In genomic region chr22:26479792-26480610, GRCh38 we compare ENCODE assay signal across 8 cellular contexts.
A peak's percentile ranks its signal among the peaks of the same experiment; 100 is the strongest.
DNase-seq lines count a peak whose midpoint lies in the region; ATAC-seq and TF ChIP-seq lines count a peak whose summit lies in the region.

No MANE protein-coding gene starts in this region.

- peaks cover 45% of the 10 kb centered on the region for H3K4me1 Mint-ChIP-seq in central memory CD8-positive, alpha-beta T cell
- H3K4me1 Mint-ChIP-seq in nephron, result peaks cover 59% of the 10 kb centered on the region

- no peak for TF ChIP-seq POLR2A in NB4 (IDR thresholded peaks at IDR 0.05; ENCODE audit: extremely low read depth, insufficient read length)

- H3K4me3 ChIP-seq in GM12864 (ENCODE audit: low read depth, low read length), result peak overlapping the region; percentile 55
- peak overlapping the region; percentile 76 for H3K4me3 ChIP-seq in NB4 (ENCODE audit: low read depth, low read length)

- peak overlapping the region; percentile 3 for H3K4me3 Mint-ChIP-seq in central memory CD8-positive, alpha-beta T cell
- H3K4me3 Mint-ChIP-seq in nephron, result peak overlapping the region; percentile 31 to 68 (median 52)

- peak overlapping the region; percentile 64 for H3K27ac Mint-ChIP-seq in central memory CD8-positive, alpha-beta T cell (ENCODE audit: low read depth)
- peak overlapping the region; percentile 51 to 85 (median 62) for H3K27ac Mint-ChIP-seq in nephron

- H3K27me3 Mint-ChIP-seq in central memory CD8-positive, alpha-beta T cell, result no peaks in the 10 kb centered on the region
- no peaks in the 10 kb centered on the region for H3K27me3 Mint-ChIP-seq in nephron (ENCODE audit: low read depth)

- DNase-seq in GM12864 (ENCODE audit: low read depth) (no peak), NB4 (ENCODE audit: low read depth) (peak; percentile 65), COLO829 (ENCODE audit: low spot score) (no peak), LoVo (ENCODE audit: low spot score) (no peak)
- no peak for DNase-seq in central memory CD8-positive, alpha-beta T cell (ENCODE audit: low spot score in 2 of 2)
- no peak for DNase-seq in NK-92 treated with Interleukin-12 subunit alpha and Interleukin-12 subunit beta, amount 100 ng/mL, for 24 hours (lab: John Stamatoyannopoulos, UW)
- DNase-seq in stimulated activated CD4-positive, alpha-beta T cell treated with anti-CD3 and anti-CD28 coated beads, Interleukin-4, amount 100 ng/mL, for 1 hour, result no peak

- TF ChIP-seq CTCF in GM12864 (IDR thresholded peaks at IDR 0.05; ENCODE audit: low read depth, low read length, missing control alignments) (no peak), NB4 (IDR thresholded peaks at IDR 0.05; ENCODE audit: low read depth, low read length) (no peak), nephron (IDR thresholded peaks at IDR 0.05; ENCODE audit: unreplicated experiment in 3 of 3) (no peak)

- ATAC-seq in central memory CD8-positive, alpha-beta T cell (replicated peaks; ENCODE audit: extremely low read depth, poor library complexity, severe bottlenecking), result no peak

- H3K36me3 Mint-ChIP-seq in central memory CD8-positive, alpha-beta T cell (ENCODE audit: insufficient read depth), result peaks cover 34% of the 10 kb centered on the region
- peaks cover 27% of the 10 kb centered on the region for H3K36me3 Mint-ChIP-seq in nephron (ENCODE audit: low read depth)

- no peaks in the 10 kb centered on the region for H3K9me3 Mint-ChIP-seq in central memory CD8-positive, alpha-beta T cell
- no peaks in the 10 kb centered on the region for H3K9me3 Mint-ChIP-seq in nephron
